In genomic region chr11:78786086-78786485, GRCh38 we compare ENCODE assay signal across 16 cellular contexts.
A peak's percentile ranks its signal among the peaks of the same experiment; 100 is the strongest.
DNase-seq lines count a peak whose midpoint lies in the region; ATAC-seq and TF ChIP-seq lines count a peak whose summit lies in the region.
"Had no signal": no experiment of that assay in that cellular context is flagged by ENCODE, and none has a peak within 500 bp of the region (broad histone marks: within the 10 kb centered on the region; RNA-seq: fewer than 3 reads in every experiment).

No MANE protein-coding gene starts in this region.

- H3K27ac ChIP-seq in PC-3 (ENCODE audit: low read length), result peak overlapping the region; percentile 84; the same call in 1 of the 2 replicates
- peak overlapping the region; percentile 68 for H3K27ac ChIP-seq in mesodermal cell (ENCODE audit: low read depth, low read length, severe bottlenecking)
- H3K27ac ChIP-seq in smooth muscle cell (ENCODE audit: low read depth), result peak overlapping the region; percentile 84
- H3K27ac ChIP-seq: GM23248 had no signal

- H3F3A ChIP-seq in PC-3 (ENCODE audit: low read length, unreplicated experiment) (peaks cover 7% of the 10 kb centered on the region), smooth muscle cell (ENCODE audit: low read depth) (peaks cover 34% of the 10 kb centered on the region)

- H4K20me1 ChIP-seq in PC-3 (ENCODE audit: low read length) (no peaks in the 10 kb centered on the region), smooth muscle cell (ENCODE audit: low read depth) (no peaks in the 10 kb centered on the region)

- ATAC-seq in PC-3, result no peak
- ATAC-seq: CD8-positive, alpha-beta T cell; GM12878 had no signal

- intact Hi-C loops in PC-3 (cut with micrococcal nuclease), result no loop called here

- H3K4me1 ChIP-seq in PC-3 (ENCODE audit: insufficient read depth, low read length), result peaks cover 48% of the 10 kb centered on the region
- H3K4me1 ChIP-seq in mesodermal cell (ENCODE audit: control insufficient read depth, insufficient read depth, low read length, poor library complexity, severe bottlenecking), result peaks cover 30% of the 10 kb centered on the region
- H3K4me1 ChIP-seq in smooth muscle cell (ENCODE audit: low read depth), result peaks cover 23% of the 10 kb centered on the region

- no peak for TF ChIP-seq CTCF in PC-3 (conservative IDR thresholded peaks at IDR 0.05; ENCODE audit: low read depth, low read length)
- no peak for TF ChIP-seq CTCF in smooth muscle cell (IDR thresholded peaks at IDR 0.05; ENCODE audit: borderline replicate concordance, insufficient read depth, poor library complexity, severe bottlenecking)

- DNase-seq in PC-3 (no peak), brain pericyte (ENCODE audit: low read depth, low spot score) (peak; percentile 58), smooth muscle cell (lab: John Stamatoyannopoulos, UW; ENCODE audit: unreplicated experiment) (no peak), NCI-H2227 treated with DMSO at 0.1 percent for 48 hours (lab: John Stamatoyannopoulos, UW) (no peak), epidermal melanocyte (ENCODE audit: insufficient read length, low spot score) (no peak)
- no peak for DNase-seq in activated naive CD4-positive, alpha-beta T cell treated with Interleukin-2 at 50 U/mL for 16 hours
- DNase-seq: CD8-positive, alpha-beta T cell; DND-41; GM23248; HCEC 1CT; KG1; NCI-H1436; NCI-H2029; NCI-H524 had no signal

- no peak overlapping the region for H3K4me2 ChIP-seq in PC-3 (ENCODE audit: low read length)
- H3K4me2 ChIP-seq in smooth muscle cell, result peak overlapping the region; percentile 66

- H3K9ac ChIP-seq in PC-3 (ENCODE audit: low read length) (no peak overlapping the region), smooth muscle cell (ENCODE audit: low read depth) (peak overlapping the region; percentile 14)
- H3K9ac ChIP-seq: GM23248 had no signal

- CTCF ChIA-PET in PC-3 (lab: Charles Lee), result interaction anchor here (0.6 kb wide), 1 partner anchor 141 kb away, joined by 4 read pairs; no protein-coding TSS in a partner anchor

- H3K9me2 ChIP-seq in PC-3 (replicated peaks; ENCODE audit: low read length), result no peaks in the 10 kb centered on the region

- H3K9me3 ChIP-seq in PC-3 (ENCODE audit: low read length), result no peaks in the 10 kb centered on the region
- H3K9me3 ChIP-seq in mesodermal cell (ENCODE audit: control insufficient read depth, low read length), result no peaks in the 10 kb centered on the region
- no peaks in the 10 kb centered on the region for H3K9me3 ChIP-seq in smooth muscle cell (replicated peaks; ENCODE audit: low read depth)

- H2AFZ ChIP-seq in PC-3 (ENCODE audit: low read length) (no peak overlapping the region), smooth muscle cell (ENCODE audit: low read depth) (no peak overlapping the region)
- H2AFZ ChIP-seq: GM23248 had no signal

- 71% methylated on average over 5 of the region's 5 CpGs for WGBS in mesodermal cell (ENCODE audit: insufficient coverage in 2 of 2), 2 experiments
- 21% methylated on average over 5 of the region's 5 CpGs for WGBS in smooth muscle cell (ENCODE audit: low lambda C conversion rate)

- POLR2A ChIA-PET in PC-3 (lab: Charles Lee; ENCODE audit: unreplicated experiment), result no interaction called here

- H3K27me3 ChIP-seq in PC-3 (ENCODE audit: low read length) (no peaks in the 10 kb centered on the region), smooth muscle cell (ENCODE audit: low read depth) (no peaks in the 10 kb centered on the region)

- no peak overlapping the region for H3K4me3 ChIP-seq in PC-3 (ENCODE audit: low read length)
- H3K4me3 ChIP-seq in mesodermal cell (ENCODE audit: extremely low read depth, insufficient read depth, low read length, poor library complexity, severe bottlenecking), result no peak overlapping the region
- no peak overlapping the region for H3K4me3 ChIP-seq in smooth muscle cell
- H3K4me3 ChIP-seq: GM12878, GM23248 had no signal

- H3K36me3 ChIP-seq in PC-3 (ENCODE audit: low read depth, low read length), result no peaks in the 10 kb centered on the region
- peaks cover 3% of the 10 kb centered on the region for H3K36me3 ChIP-seq in mesodermal cell (ENCODE audit: control insufficient read depth, insufficient read depth, low read length)
- H3K36me3 ChIP-seq in smooth muscle cell (ENCODE audit: low read depth), result no peaks in the 10 kb centered on the region

- H3K79me2 ChIP-seq in PC-3 (ENCODE audit: low read length), result no peaks in the 10 kb centered on the region
- no peaks in the 10 kb centered on the region for H3K79me2 ChIP-seq in smooth muscle cell (ENCODE audit: low read depth)

- no TSS peak for BruUV-seq in PC-3 (replicated peaks; lab: Mats Ljungman, UMichigan)
